In the genomic region with DNA sequence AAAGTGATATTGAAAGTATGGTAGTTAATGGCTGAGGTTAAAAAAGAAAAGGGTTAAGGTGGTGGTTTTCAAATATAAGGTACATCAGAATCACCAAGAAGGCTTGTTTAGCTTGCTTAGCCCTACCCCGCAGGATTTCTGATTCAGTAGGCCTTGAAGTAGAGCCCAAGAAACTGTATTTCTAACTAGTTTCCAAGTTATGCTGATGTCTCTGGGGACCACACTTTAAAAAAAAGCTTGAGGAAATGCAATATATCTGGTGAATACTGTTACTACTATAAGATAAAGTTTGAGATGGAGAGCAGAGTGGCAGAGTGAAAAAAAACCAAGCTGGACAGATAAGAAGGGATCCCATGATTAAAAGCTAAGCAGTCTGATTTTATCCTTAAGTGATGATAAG, we compare ENCODE assay signal across 1 cellular context.
TF ChIP-seq lines count a peak whose summit lies in the region.

No MANE protein-coding gene starts in this region.

TF ChIP-seq in A549, 52 proteins besides CTCF, POLR2A, EP300 and RAD21:
- TF ChIP-seq FOSB (CRISPR knock-in tag; IDR thresholded peaks at IDR 0.05) = no peak
